Comparison of ENCODE assay signal across 8 cellular contexts in genomic region chr1:228902781-228903572, GRCh38.
DNase-seq lines count a peak whose midpoint lies in the region; ATAC-seq and TF ChIP-seq lines count a peak whose summit lies in the region.

No MANE protein-coding gene starts in this region.

- H3K4me3 ChIP-seq in AG04450 (ENCODE audit: low read depth, low read length) (no peak overlapping the region), testis (no peak overlapping the region)

- 61 to 66% methylated on average over 15 of the region's 15 CpGs for WGBS in testis, 2 donors

- H3K9me3 ChIP-seq in AG04450 (ENCODE audit: control insufficient read depth, insufficient read depth, low read length) (no peaks in the 10 kb centered on the region; the same call in 1 of the 2 replicates), testis (no peaks in the 10 kb centered on the region)

- H3K27me3 ChIP-seq in AG04450 (ENCODE audit: control insufficient read depth, insufficient read depth, low read length) (peaks cover 10% of the 10 kb centered on the region), testis (no peaks in the 10 kb centered on the region)

- DNase-seq in AG04450 (ENCODE audit: low read depth, low spot score), result peak; percentile 97
- peak; percentile 25 for DNase-seq in NCI-H128 (lab: John Stamatoyannopoulos, UW; ENCODE audit: unreplicated experiment)
- DNase-seq in T47D (ENCODE audit: low read depth in 1 of 2, low spot score in 1 of 2), result peak; percentile 21 to 68
- peak; percentile 77 to 83 for DNase-seq in left colon
- peak; percentile 80 for DNase-seq in testis
- DNase-seq in NCI-H82 (lab: John Stamatoyannopoulos, UW), result no peak

- in situ Hi-C loops in T47D (cut with HindIII; ENCODE audit: low pct_unique_long_range_greater_than_20kb, low sequenced_read_pairs), result no loop called here

- intact Hi-C loops in left colon (cut with DNase I, micrococcal nuclease), result no loop called here
- intact Hi-C loops in testis (cut with DNase I; ENCODE audit: low total_unique reads), result no loop called here

- peaks cover 12% of the 10 kb centered on the region for H3K4me1 ChIP-seq in testis

- CTCF ChIA-PET in AG04450 (lab: Charles Lee), result interaction anchor here (0.6 to 0.8 kb wide), 2 partner anchors 19 to 324 kb away, joined by 3 to 5 read pairs; no protein-coding TSS in a partner anchor

- no peak for TF ChIP-seq POLR2A in testis (IDR thresholded peaks at IDR 0.05)

- POLR2A ChIA-PET in AG04450 (lab: Yijun Ruan, JAX), result interaction anchor here (0.7 to 1.8 kb wide), 3 partner anchors 18 to 61 kb away, joined by 3 to 5 read pairs (median 5); no protein-coding TSS in a partner anchor

- H3K36me3 ChIP-seq in testis (ENCODE audit: low read depth, missing control alignments), result no peaks in the 10 kb centered on the region

- ATAC-seq in left colon, result peak; percentile 94
- ATAC-seq in HG03571 (IDR thresholded peaks at IDR 0.05; ENCODE audit: unreplicated experiment), result no peak
- ATAC-seq in GM18909 (IDR thresholded peaks at IDR 0.05; ENCODE audit: poor library complexity, unreplicated experiment), result no peak

- TF ChIP-seq CTCF in AG04450 (IDR thresholded peaks at IDR 0.05; ENCODE audit: low read depth, low read length) (no peak), testis (IDR thresholded peaks at IDR 0.05) (no peak)

- peak overlapping the region; percentile 73 for H3K27ac ChIP-seq in AG04450 (ENCODE audit: low read depth, low read length)
- no peak overlapping the region for H3K27ac ChIP-seq in testis
